In the genomic region with DNA sequence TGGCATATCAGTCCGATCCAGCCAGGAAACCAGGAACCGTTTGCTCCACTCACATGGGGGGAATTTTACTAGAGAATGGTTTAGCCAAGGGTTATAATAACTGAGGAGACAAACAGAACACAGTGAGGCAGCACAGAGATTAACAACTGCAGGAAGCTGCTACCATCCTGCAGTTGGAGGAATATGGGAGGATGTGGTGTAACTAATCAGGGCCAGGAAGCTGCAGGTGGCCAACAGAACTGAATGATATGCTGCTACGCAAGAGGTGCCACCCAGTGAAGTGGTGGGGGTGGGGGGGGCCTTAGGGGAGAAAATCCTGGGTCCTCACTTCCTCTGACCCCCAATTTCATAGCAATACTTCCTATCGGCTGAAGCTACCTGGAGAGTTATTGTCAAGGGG, we compare ENCODE assay signal across 12 cellular contexts.
A peak's percentile ranks its signal among the peaks of the same experiment; 100 is the strongest.
DNase-seq lines count a peak whose midpoint lies in the region; ATAC-seq and TF ChIP-seq lines count a peak whose summit lies in the region.
"Had no signal": no experiment of that assay in that cellular context is flagged by ENCODE, and none has a peak within 500 bp of the region (broad histone marks: within the 10 kb centered on the region; RNA-seq: fewer than 3 reads in every experiment).

No MANE protein-coding gene starts in this region.

- no peaks in the 10 kb centered on the region for H3K9me3 ChIP-seq in WERI-Rb-1 (ENCODE audit: severe bottlenecking)

- TF ChIP-seq CTCF in WERI-Rb-1 (IDR thresholded peaks at IDR 0.05; ENCODE audit: low read depth, low read length) (no peak), natural killer cell (IDR thresholded peaks at IDR 0.05) (no peak)

- peak; percentile 28 for DNase-seq in SIG-M5 treated with dmso at 0.1 percent for 504 hours (lab: John Stamatoyannopoulos, UW; ENCODE audit: unreplicated experiment)
- no peak for DNase-seq in SIG-M5 (lab: John Stamatoyannopoulos, UW)
- peak; percentile 99 for DNase-seq in Jurkat, Clone E6-1 (ENCODE audit: low read depth, low spot score)
- no peak for DNase-seq in WERI-Rb-1
- no peak for DNase-seq in natural killer cell
- DNase-seq in NCI-H82 (lab: John Stamatoyannopoulos, UW) = no peak
- DNase-seq: islet precursor cell; RPMI8226; stimulated activated CD4-positive, alpha-beta T cell treated with anti-CD3 and anti-CD28 coated beads, Interleukin-12 subunit alpha, Interleukin-12 subunit beta, amount 100 ng/mL, for 4 hours had no signal

- peak; percentile 22 to 57 (median 35) for ATAC-seq in natural killer cell
- ATAC-seq in HG02852 (IDR thresholded peaks at IDR 0.05; ENCODE audit: unreplicated experiment) = no peak
- no peak for ATAC-seq in HG03520 (IDR thresholded peaks at IDR 0.05; ENCODE audit: unreplicated experiment)

- H3K27ac ChIP-seq in WERI-Rb-1 = peak overlapping the region; percentile 57

- H3K36me3 ChIP-seq in WERI-Rb-1 = no peaks in the 10 kb centered on the region

- peak overlapping the region; percentile 83 to 86 for H3K27ac Mint-ChIP-seq in natural killer cell

- H3K36me3 Mint-ChIP-seq in natural killer cell = no peaks in the 10 kb centered on the region

- peak overlapping the region; percentile 60 for H3K4me3 Mint-ChIP-seq in natural killer cell
- H3K4me3 Mint-ChIP-seq: neural crest cell had no signal

- peaks cover 55 to 63% of the 10 kb centered on the region in 2 donors for H3K4me1 Mint-ChIP-seq in natural killer cell

- no peaks in the 10 kb centered on the region for H3K27me3 ChIP-seq in WERI-Rb-1 (ENCODE audit: insufficient read depth, low read depth, severe bottlenecking)

- peak overlapping the region; percentile 47 for H3K4me3 ChIP-seq in Jurkat, Clone E6-1 (ENCODE audit: low read length)
- no peak overlapping the region for H3K4me3 ChIP-seq in WERI-Rb-1 (ENCODE audit: low read depth, low read length)

- no peaks in the 10 kb centered on the region for H3K9me3 Mint-ChIP-seq in natural killer cell
- H3K9me3 Mint-ChIP-seq: neural crest cell had no signal

- no peaks in the 10 kb centered on the region for H3K27me3 Mint-ChIP-seq in natural killer cell (ENCODE audit: low read depth in 2 of 2)

- intact Hi-C loops in natural killer cell (cut with micrococcal nuclease) = no loop called here

Comparison
In these comparisons a context has a peak if more than half of its experiments do, and no peak if none do; other contexts are left out.
1. DNase-seq: peak in SIG-M5 treated with dmso at 0.1 percent for 504 hours (single experiment) and Jurkat, Clone E6-1 (single experiment); none in SIG-M5 (single experiment), WERI-Rb-1 (single experiment), natural killer cell (single experiment) and NCI-H82 (single experiment).
2. ATAC-seq: peak in natural killer cell (3 of 3); none in HG02852 (single experiment) and HG03520 (single experiment).